18 cellular contexts compared by ENCODE assay signal in genomic region chr11:20342347-20343279, GRCh38. TPM values are rescaled to one million over a fixed set of nuclear protein-coding genes. Genes with fewer than 3 reads are reported as not detected.
DNase-seq lines count a peak whose midpoint lies in the region; ATAC-seq and TF ChIP-seq lines count a peak whose summit lies in the region.
"Had no signal": no experiment of that assay in that cellular context is flagged by ENCODE, and none has a peak within 500 bp of the region (broad histone marks: within the 10 kb centered on the region; RNA-seq: fewer than 3 reads in every experiment).

No MANE protein-coding gene starts in this region.

- 27 to 56% methylated on average over 9 to 22 of the region's 26 CpGs for WGBS in endodermal cell (ENCODE audit: insufficient coverage in 1 of 2, insufficient read length in 1 of 2), 2 experiments

- H3K27me3 Mint-ChIP-seq in endodermal cell (ENCODE audit: insufficient read depth), result peaks cover 53% of the 10 kb centered on the region
- peaks cover 78% of the 10 kb centered on the region for H3K27me3 Mint-ChIP-seq in neural crest cell (ENCODE audit: low read depth)

- TF ChIP-seq CTCF in endodermal cell (conservative IDR thresholded peaks at IDR 0.05), result no peak
- no peak for TF ChIP-seq CTCF in neural crest cell (conservative IDR thresholded peaks at IDR 0.05)

- peak overlapping the region; percentile 80 for H3K27ac Mint-ChIP-seq in endodermal cell
- no peak overlapping the region for H3K27ac Mint-ChIP-seq in neural crest cell (ENCODE audit: unreplicated experiment)
- H3K27ac Mint-ChIP-seq: immature natural killer cell; stimulated activated naive B cell treated with anti-CD40 and anti-IgM and Interleukin-4, amounts not matched to agents 10 μg/mL and 1 μg/mL and 100 μg/mL, for 72 hours had no signal

- no peak for ATAC-seq in GM19324 (IDR thresholded peaks at IDR 0.05; ENCODE audit: low FRiP score, unreplicated experiment)
- ATAC-seq: stimulated activated naive B cell treated with anti-CD40 and anti-IgM and Interleukin-4, amounts not matched to agents 10 μg/mL and 1 μg/mL and 100 μg/mL, for 72 hours had no signal

- H3K36me3 ChIP-seq in H7 (replicated peaks; ENCODE audit: control insufficient read depth, insufficient read depth, low read length), result no peaks in the 10 kb centered on the region
- H3K36me3 ChIP-seq in endodermal cell (ENCODE audit: control insufficient read depth, insufficient read depth, low read length), result no peaks in the 10 kb centered on the region
- H3K36me3 ChIP-seq: BLaER1, neutrophil had no signal

- no peak overlapping the region for H3K27ac ChIP-seq in endodermal cell (ENCODE audit: low read depth, low read length)
- H3K27ac ChIP-seq: BLaER1, neutrophil, PC-9, VCaP had no signal

- H3K9ac ChIP-seq in endodermal cell (ENCODE audit: extremely low read depth, low read length, poor library complexity, severe bottlenecking), result no peak overlapping the region
- H3K9ac ChIP-seq: BLaER1 had no signal

- H3K4me1 ChIP-seq in endodermal cell (ENCODE audit: control insufficient read depth, insufficient read depth, low read length), result no peaks in the 10 kb centered on the region
- H3K4me1 ChIP-seq: BLaER1 had no signal

- H3K4me3 Mint-ChIP-seq in endodermal cell (peak overlapping the region; percentile 25), neural crest cell (no peak overlapping the region)
- H3K4me3 Mint-ChIP-seq: immature natural killer cell; stimulated activated naive B cell treated with anti-CD40 and anti-IgM and Interleukin-4, amounts not matched to agents 10 μg/mL and 1 μg/mL and 100 μg/mL, for 72 hours had no signal

- H3K4me3 ChIP-seq in H7 (ENCODE audit: insufficient read depth, low read depth, low read length), result peak overlapping the region; percentile 25; the same call in 1 of the 2 replicates
- peak overlapping the region; percentile 71 for H3K4me3 ChIP-seq in endodermal cell (ENCODE audit: low read length)
- H3K4me3 ChIP-seq: BLaER1, PC-9 had no signal

- peak; percentile 26 for DNase-seq in H7
- peak; percentile 41 for DNase-seq in NCI-H524 treated with DMSO at 0.1 percent for 48 hours (lab: John Stamatoyannopoulos, UW)
- DNase-seq in endodermal cell, result peak; percentile 95
- peak; percentile 25 for DNase-seq in neural crest cell (ENCODE audit: low read depth, low spot score)
- DNase-seq in LoVo (ENCODE audit: low spot score), result no peak
- DNase-seq in NCI-H526 treated with DMSO at 0.1 percent for 48 hours (lab: John Stamatoyannopoulos, UW), result no peak
- DNase-seq: activated naive CD4-positive, alpha-beta T cell; DMS79 treated with DMSO at 0.1 percent for 48 hours; effector memory CD4-positive, alpha-beta T cell; immature natural killer cell; NCI-H1048; NCI-H226; PC-9; stimulated activated naive B cell treated with anti-CD40 and anti-IgM and Interleukin-4, amounts not matched to agents 10 μg/mL and 1 μg/mL and 100 μg/mL, for 72 hours had no signal

- H3K36me3 Mint-ChIP-seq in endodermal cell (ENCODE audit: low read depth) (no peaks in the 10 kb centered on the region), neural crest cell (ENCODE audit: low read depth) (no peaks in the 10 kb centered on the region)
- H3K36me3 Mint-ChIP-seq: stimulated activated naive B cell treated with anti-CD40 and anti-IgM and Interleukin-4, amounts not matched to agents 10 μg/mL and 1 μg/mL and 100 μg/mL, for 72 hours had no signal

- H3K27me3 ChIP-seq in H7 (ENCODE audit: control insufficient read depth, insufficient read depth, low read length) (no peaks in the 10 kb centered on the region), endodermal cell (ENCODE audit: control insufficient read depth, insufficient read depth, low read length, poor library complexity, severe bottlenecking) (no peaks in the 10 kb centered on the region)
- H3K27me3 ChIP-seq: BLaER1 had no signal

- H3K4me1 Mint-ChIP-seq in endodermal cell (peaks cover 18% of the 10 kb centered on the region), neural crest cell (peaks cover 9% of the 10 kb centered on the region)
- H3K4me1 Mint-ChIP-seq: immature natural killer cell had no signal

- no peaks in the 10 kb centered on the region for H3K9me3 Mint-ChIP-seq in endodermal cell
- peaks cover 3% of the 10 kb centered on the region for H3K9me3 Mint-ChIP-seq in neural crest cell
- H3K9me3 Mint-ChIP-seq: immature natural killer cell; stimulated activated naive B cell treated with anti-CD40 and anti-IgM and Interleukin-4, amounts not matched to agents 10 μg/mL and 1 μg/mL and 100 μg/mL, for 72 hours had no signal

- H3K9me3 ChIP-seq in endodermal cell (ENCODE audit: control insufficient read depth, low read length), result no peaks in the 10 kb centered on the region
- H3K9me3 ChIP-seq: BLaER1, neutrophil had no signal

RNA-seq across cellular contexts. Expression of gene HTATIP2, which starts 20.9 kb away (rescaled TPM):
- total RNA-seq in H7 (2014; rRNA removed; shearing (Covaris generic)), result 42.5 and 52.2 TPM in 2 replicates
- total RNA-seq in endodermal cell (10 to 100 TPM; 52.5 to 66.6 TPM), neural crest cell (17.0 and 17.8 TPM in 2 replicates)
- 10.2 TPM for polyA plus RNA-seq in endodermal cell (2013, experiment 1 of 2)
- polyA plus RNA-seq in endodermal cell (2013, experiment 2 of 2), result 9.6 TPM

RNA-seq across cellular contexts. Expression of gene PRMT3, which starts 44.9 kb away (rescaled TPM):
- 49.8 and 58.9 TPM in 2 replicates for total RNA-seq in H7 (2014; rRNA removed; shearing (Covaris generic))
- 10 to 100 TPM; 26.2 to 27.1 TPM for total RNA-seq in endodermal cell
- 22.0 TPM for polyA plus RNA-seq in endodermal cell (2013, experiment 1 of 2)
- 21.7 TPM for polyA plus RNA-seq in endodermal cell (2013, experiment 2 of 2)
- 22.8 and 26.1 TPM in 2 replicates for total RNA-seq in neural crest cell

Comparison
In these comparisons a context has a peak if more than half of its experiments do, and no peak if none do; other contexts are left out.
1. DNase-seq: peak in H7 (single experiment), NCI-H524 treated with DMSO at 0.1 percent for 48 hours (single experiment), endodermal cell (single experiment) and neural crest cell (single experiment); none in LoVo (single experiment) and NCI-H526 treated with DMSO at 0.1 percent for 48 hours (single experiment).